ENCODE assay signal across 1 cellular context in the genomic region with DNA sequence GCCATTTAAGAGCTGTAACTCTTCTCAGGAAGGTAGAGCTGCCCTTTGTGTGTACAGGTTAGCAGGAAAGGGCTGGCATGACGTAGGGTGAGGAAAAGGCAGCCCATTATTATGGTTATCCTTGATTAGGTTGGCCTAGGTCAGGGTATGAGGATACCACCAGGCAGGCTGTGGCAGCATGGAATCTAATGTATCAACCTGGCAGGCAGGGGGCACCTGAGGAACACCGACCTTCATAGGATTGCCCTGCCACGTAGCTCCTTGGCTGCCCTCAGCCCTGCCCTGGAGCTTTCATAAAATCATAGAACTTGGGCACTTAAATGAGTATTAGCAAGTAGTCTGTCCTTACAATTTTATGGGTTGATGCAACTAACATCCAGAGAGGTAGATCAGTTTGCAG.
TF ChIP-seq lines count a peak whose summit lies in the region.

No MANE protein-coding gene starts in this region.

TF ChIP-seq in WTC11, 78 proteins besides CTCF, POLR2A, EP300 and RAD21 (continued from another document):
- TF ChIP-seq, protein P1, sequence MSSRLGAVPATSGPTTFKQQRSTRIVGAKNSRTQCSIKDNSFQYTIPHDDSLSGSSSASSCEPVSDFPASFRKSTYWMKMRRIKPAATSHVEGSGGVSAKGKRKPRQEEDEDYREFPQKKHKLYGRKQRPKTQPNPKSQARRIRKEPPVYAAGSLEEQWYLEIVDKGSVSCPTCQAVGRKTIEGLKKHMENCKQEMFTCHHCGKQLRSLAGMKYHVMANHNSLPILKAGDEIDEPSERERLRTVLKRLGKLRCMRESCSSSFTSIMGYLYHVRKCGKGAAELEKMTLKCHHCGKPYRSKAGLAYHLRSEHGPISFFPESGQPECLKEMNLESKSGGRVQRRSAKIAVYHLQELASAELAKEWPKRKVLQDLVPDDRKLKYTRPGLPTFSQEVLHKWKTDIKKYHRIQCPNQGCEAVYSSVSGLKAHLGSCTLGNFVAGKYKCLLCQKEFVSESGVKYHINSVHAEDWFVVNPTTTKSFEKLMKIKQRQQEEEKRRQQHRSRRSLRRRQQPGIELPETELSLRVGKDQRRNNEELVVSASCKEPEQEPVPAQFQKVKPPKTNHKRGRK (CRISPR knock-in tag; IDR thresholded peaks at IDR 0.05; ENCODE audit: borderline replicate concordance): no peak
- TF ChIP-seq, protein P2, sequence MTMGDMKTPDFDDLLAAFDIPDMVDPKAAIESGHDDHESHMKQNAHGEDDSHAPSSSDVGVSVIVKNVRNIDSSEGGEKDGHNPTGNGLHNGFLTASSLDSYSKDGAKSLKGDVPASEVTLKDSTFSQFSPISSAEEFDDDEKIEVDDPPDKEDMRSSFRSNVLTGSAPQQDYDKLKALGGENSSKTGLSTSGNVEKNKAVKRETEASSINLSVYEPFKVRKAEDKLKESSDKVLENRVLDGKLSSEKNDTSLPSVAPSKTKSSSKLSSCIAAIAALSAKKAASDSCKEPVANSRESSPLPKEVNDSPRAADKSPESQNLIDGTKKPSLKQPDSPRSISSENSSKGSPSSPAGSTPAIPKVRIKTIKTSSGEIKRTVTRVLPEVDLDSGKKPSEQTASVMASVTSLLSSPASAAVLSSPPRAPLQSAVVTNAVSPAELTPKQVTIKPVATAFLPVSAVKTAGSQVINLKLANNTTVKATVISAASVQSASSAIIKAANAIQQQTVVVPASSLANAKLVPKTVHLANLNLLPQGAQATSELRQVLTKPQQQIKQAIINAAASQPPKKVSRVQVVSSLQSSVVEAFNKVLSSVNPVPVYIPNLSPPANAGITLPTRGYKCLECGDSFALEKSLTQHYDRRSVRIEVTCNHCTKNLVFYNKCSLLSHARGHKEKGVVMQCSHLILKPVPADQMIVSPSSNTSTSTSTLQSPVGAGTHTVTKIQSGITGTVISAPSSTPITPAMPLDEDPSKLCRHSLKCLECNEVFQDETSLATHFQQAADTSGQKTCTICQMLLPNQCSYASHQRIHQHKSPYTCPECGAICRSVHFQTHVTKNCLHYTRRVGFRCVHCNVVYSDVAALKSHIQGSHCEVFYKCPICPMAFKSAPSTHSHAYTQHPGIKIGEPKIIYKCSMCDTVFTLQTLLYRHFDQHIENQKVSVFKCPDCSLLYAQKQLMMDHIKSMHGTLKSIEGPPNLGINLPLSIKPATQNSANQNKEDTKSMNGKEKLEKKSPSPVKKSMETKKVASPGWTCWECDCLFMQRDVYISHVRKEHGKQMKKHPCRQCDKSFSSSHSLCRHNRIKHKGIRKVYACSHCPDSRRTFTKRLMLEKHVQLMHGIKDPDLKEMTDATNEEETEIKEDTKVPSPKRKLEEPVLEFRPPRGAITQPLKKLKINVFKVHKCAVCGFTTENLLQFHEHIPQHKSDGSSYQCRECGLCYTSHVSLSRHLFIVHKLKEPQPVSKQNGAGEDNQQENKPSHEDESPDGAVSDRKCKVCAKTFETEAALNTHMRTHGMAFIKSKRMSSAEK (CRISPR knock-in tag; IDR thresholded peaks at IDR 0.05; ENCODE audit: borderline replicate concordance): no peak
- TF ChIP-seq, protein P3, sequence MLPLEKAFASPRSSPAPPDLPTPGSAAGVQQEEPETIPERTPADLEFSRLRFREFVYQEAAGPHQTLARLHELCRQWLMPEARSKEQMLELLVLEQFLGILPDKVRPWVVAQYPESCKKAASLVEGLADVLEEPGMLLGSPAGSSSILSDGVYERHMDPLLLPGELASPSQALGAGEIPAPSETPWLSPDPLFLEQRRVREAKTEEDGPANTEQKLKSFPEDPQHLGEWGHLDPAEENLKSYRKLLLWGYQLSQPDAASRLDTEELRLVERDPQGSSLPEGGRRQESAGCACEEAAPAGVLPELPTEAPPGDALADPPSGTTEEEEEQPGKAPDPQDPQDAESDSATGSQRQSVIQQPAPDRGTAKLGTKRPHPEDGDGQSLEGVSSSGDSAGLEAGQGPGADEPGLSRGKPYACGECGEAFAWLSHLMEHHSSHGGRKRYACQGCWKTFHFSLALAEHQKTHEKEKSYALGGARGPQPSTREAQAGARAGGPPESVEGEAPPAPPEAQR (CRISPR knock-in tag; IDR thresholded peaks at IDR 0.05): no peak
- TF ChIP-seq, protein P4, sequence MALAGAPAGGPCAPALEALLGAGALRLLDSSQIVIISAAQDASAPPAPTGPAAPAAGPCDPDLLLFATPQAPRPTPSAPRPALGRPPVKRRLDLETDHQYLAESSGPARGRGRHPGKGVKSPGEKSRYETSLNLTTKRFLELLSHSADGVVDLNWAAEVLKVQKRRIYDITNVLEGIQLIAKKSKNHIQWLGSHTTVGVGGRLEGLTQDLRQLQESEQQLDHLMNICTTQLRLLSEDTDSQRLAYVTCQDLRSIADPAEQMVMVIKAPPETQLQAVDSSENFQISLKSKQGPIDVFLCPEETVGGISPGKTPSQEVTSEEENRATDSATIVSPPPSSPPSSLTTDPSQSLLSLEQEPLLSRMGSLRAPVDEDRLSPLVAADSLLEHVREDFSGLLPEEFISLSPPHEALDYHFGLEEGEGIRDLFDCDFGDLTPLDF (CRISPR knock-in tag; IDR thresholded peaks at IDR 0.05): no peak
- TF ChIP-seq, protein P5, sequence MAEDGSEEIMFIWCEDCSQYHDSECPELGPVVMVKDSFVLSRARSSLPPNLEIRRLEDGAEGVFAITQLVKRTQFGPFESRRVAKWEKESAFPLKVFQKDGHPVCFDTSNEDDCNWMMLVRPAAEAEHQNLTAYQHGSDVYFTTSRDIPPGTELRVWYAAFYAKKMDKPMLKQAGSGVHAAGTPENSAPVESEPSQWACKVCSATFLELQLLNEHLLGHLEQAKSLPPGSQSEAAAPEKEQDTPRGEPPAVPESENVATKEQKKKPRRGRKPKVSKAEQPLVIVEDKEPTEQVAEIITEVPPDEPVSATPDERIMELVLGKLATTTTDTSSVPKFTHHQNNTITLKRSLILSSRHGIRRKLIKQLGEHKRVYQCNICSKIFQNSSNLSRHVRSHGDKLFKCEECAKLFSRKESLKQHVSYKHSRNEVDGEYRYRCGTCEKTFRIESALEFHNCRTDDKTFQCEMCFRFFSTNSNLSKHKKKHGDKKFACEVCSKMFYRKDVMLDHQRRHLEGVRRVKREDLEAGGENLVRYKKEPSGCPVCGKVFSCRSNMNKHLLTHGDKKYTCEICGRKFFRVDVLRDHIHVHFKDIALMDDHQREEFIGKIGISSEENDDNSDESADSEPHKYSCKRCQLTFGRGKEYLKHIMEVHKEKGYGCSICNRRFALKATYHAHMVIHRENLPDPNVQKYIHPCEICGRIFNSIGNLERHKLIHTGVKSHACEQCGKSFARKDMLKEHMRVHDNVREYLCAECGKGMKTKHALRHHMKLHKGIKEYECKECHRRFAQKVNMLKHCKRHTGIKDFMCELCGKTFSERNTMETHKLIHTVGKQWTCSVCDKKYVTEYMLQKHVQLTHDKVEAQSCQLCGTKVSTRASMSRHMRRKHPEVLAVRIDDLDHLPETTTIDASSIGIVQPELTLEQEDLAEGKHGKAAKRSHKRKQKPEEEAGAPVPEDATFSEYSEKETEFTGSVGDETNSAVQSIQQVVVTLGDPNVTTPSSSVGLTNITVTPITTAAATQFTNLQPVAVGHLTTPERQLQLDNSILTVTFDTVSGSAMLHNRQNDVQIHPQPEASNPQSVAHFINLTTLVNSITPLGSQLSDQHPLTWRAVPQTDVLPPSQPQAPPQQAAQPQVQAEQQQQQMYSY (CRISPR knock-in tag; IDR thresholded peaks at IDR 0.05): no peak
- TF ChIP-seq NFE2L1 (CRISPR knock-in tag; IDR thresholded peaks at IDR 0.05): no peak
